19 cellular contexts compared by ENCODE assay signal in genomic region chrX:13287816-13288215, GRCh38. TPM values are rescaled to one million over a fixed set of nuclear protein-coding genes. Genes with fewer than 3 reads are reported as not detected.
DNase-seq lines count a peak whose midpoint lies in the region; ATAC-seq and TF ChIP-seq lines count a peak whose summit lies in the region.
"Had no signal": no experiment of that assay in that cellular context is flagged by ENCODE, and none has a peak within 500 bp of the region (broad histone marks: within the 10 kb centered on the region; RNA-seq: fewer than 3 reads in every experiment).

No MANE protein-coding gene starts in this region.

- no peak overlapping the region for H3K23ac ChIP-seq in mesendoderm (ENCODE audit: low read length)

- in situ Hi-C loops in GM13976 (cut with MboI; ENCODE audit: low sequenced_read_pairs, unreplicated experiment), result no loop called here

- H2BK120ac ChIP-seq in mesendoderm (ENCODE audit: low read depth, low read length), result no peak overlapping the region

- H4K8ac ChIP-seq in mesendoderm (ENCODE audit: low read depth, low read length), result no peak overlapping the region

- H2BK15ac ChIP-seq in mesendoderm (replicated peaks; ENCODE audit: low read depth), result no peak overlapping the region

- no peak overlapping the region for H4K5ac ChIP-seq in mesendoderm (ENCODE audit: low read length)

- no peak overlapping the region for H3K4me3 ChIP-seq in mesendoderm (ENCODE audit: low read length)
- H3K4me3 ChIP-seq: gastroesophageal sphincter had no signal

- no peaks in the 10 kb centered on the region for H3K79me1 ChIP-seq in mesendoderm (ENCODE audit: low read length)

- H3K36me3 ChIP-seq in mesendoderm (ENCODE audit: control insufficient read depth, insufficient read depth, low read length), result no peaks in the 10 kb centered on the region
- H3K36me3 ChIP-seq: gastroesophageal sphincter had no signal

- no peak for ATAC-seq in stimulated activated memory B cell treated with anti-CD40 and anti-IgM and Interleukin-4, amounts not matched to agents 10 μg/mL and 1 μg/mL and 100 μg/mL, for 72 hours
- no peak for ATAC-seq in HG02623 (IDR thresholded peaks at IDR 0.05; ENCODE audit: unreplicated experiment)
- ATAC-seq: gastroesophageal sphincter, HCT116, Panc1 had no signal

- peak overlapping the region; percentile 83 for H3K27ac Mint-ChIP-seq in chondrocyte (ENCODE audit: unreplicated experiment)
- no peak overlapping the region for H3K27ac Mint-ChIP-seq in stimulated activated memory B cell treated with anti-CD40 and anti-IgM and Interleukin-4, amounts not matched to agents 10 μg/mL and 1 μg/mL and 100 μg/mL, for 72 hours
- H3K27ac Mint-ChIP-seq: activated naive CD4-positive, alpha-beta T cell treated with anti-CD3 and anti-CD28 coated beads, Interleukin-2, amount 10 ng/mL, durations not matched to agents 7 days and 5 days had no signal

- H3K27ac ChIP-seq in mesendoderm (ENCODE audit: low read depth, low read length), result no peak overlapping the region
- H3K27ac ChIP-seq: gastroesophageal sphincter had no signal

- H3K27me3 Mint-ChIP-seq in chondrocyte (ENCODE audit: low read depth), result no peaks in the 10 kb centered on the region
- H3K27me3 Mint-ChIP-seq in stimulated activated memory B cell treated with anti-CD40 and anti-IgM and Interleukin-4, amounts not matched to agents 10 μg/mL and 1 μg/mL and 100 μg/mL, for 72 hours, result no peaks in the 10 kb centered on the region
- H3K27me3 Mint-ChIP-seq: activated naive CD4-positive, alpha-beta T cell treated with anti-CD3 and anti-CD28 coated beads, Interleukin-2, amount 10 ng/mL, durations not matched to agents 7 days and 5 days had no signal

- no peak overlapping the region for H3K9ac ChIP-seq in mesendoderm (ENCODE audit: low read length)

- no peaks in the 10 kb centered on the region for H3K4me1 ChIP-seq in mesendoderm (ENCODE audit: control insufficient read depth, low read depth, low read length)
- H3K4me1 ChIP-seq: gastroesophageal sphincter had no signal

- peaks cover 48% of the 10 kb centered on the region for H3K4me1 Mint-ChIP-seq in chondrocyte (ENCODE audit: low read depth)
- peaks cover 17% of the 10 kb centered on the region for H3K4me1 Mint-ChIP-seq in stimulated activated memory B cell treated with anti-CD40 and anti-IgM and Interleukin-4, amounts not matched to agents 10 μg/mL and 1 μg/mL and 100 μg/mL, for 72 hours
- H3K4me1 Mint-ChIP-seq: activated naive CD4-positive, alpha-beta T cell treated with anti-CD3 and anti-CD28 coated beads, Interleukin-2, amount 10 ng/mL, durations not matched to agents 7 days and 5 days had no signal

- H2AK5ac ChIP-seq in mesendoderm (ENCODE audit: low read length), result no peak overlapping the region

- no peaks in the 10 kb centered on the region for H3K27me3 ChIP-seq in mesendoderm (ENCODE audit: insufficient read depth, low read length, poor library complexity)
- H3K27me3 ChIP-seq: gastroesophageal sphincter had no signal

- no peak overlapping the region for H3K4me3 Mint-ChIP-seq in chondrocyte (ENCODE audit: unreplicated experiment)
- H3K4me3 Mint-ChIP-seq in stimulated activated memory B cell treated with anti-CD40 and anti-IgM and Interleukin-4, amounts not matched to agents 10 μg/mL and 1 μg/mL and 100 μg/mL, for 72 hours, result no peak overlapping the region
- H3K4me3 Mint-ChIP-seq: activated naive CD4-positive, alpha-beta T cell treated with anti-CD3 and anti-CD28 coated beads, Interleukin-2, amount 10 ng/mL, durations not matched to agents 7 days and 5 days had no signal

- TF ChIP-seq CTCF in chondrocyte (IDR thresholded peaks at IDR 0.05) (no peak), GM13976 (IDR thresholded peaks at IDR 0.05; ENCODE audit: borderline replicate concordance, control extremely low read depth, extremely low read depth, insufficient read depth, missing control alignments) (no peak)

- no peak overlapping the region for H3K4ac ChIP-seq in mesendoderm (ENCODE audit: low read depth, low read length)

- WGBS in mesendoderm (ENCODE audit: extremely low coverage, insufficient coverage, low lambda C conversion rate), result no CpG with 5 or more reads among the region's 2 CpGs

- no peak overlapping the region for H3K4me2 ChIP-seq in mesendoderm (ENCODE audit: low read length)

- H3K9me3 Mint-ChIP-seq in chondrocyte (ENCODE audit: low read depth), result peaks cover 8% of the 10 kb centered on the region
- H3K9me3 Mint-ChIP-seq in stimulated activated memory B cell treated with anti-CD40 and anti-IgM and Interleukin-4, amounts not matched to agents 10 μg/mL and 1 μg/mL and 100 μg/mL, for 72 hours, result peaks cover 3% of the 10 kb centered on the region

- no peaks in the 10 kb centered on the region for H3K79me2 ChIP-seq in mesendoderm (ENCODE audit: control insufficient read depth, insufficient read depth, low read length)

- H3K56ac ChIP-seq in mesendoderm (ENCODE audit: low read length), result no peak overlapping the region

- H3K36me3 Mint-ChIP-seq in chondrocyte (ENCODE audit: low read depth), result no peaks in the 10 kb centered on the region
- H3K36me3 Mint-ChIP-seq in stimulated activated memory B cell treated with anti-CD40 and anti-IgM and Interleukin-4, amounts not matched to agents 10 μg/mL and 1 μg/mL and 100 μg/mL, for 72 hours, result no peaks in the 10 kb centered on the region
- H3K36me3 Mint-ChIP-seq: activated naive CD4-positive, alpha-beta T cell treated with anti-CD3 and anti-CD28 coated beads, Interleukin-2, amount 10 ng/mL, durations not matched to agents 7 days and 5 days had no signal

- H2BK5ac ChIP-seq in mesendoderm (ENCODE audit: low read length), result no peak overlapping the region

- DNase-seq in AG20443 (ENCODE audit: low spot score) (peak; percentile 8), OCI-M1 (lab: John Stamatoyannopoulos, UW) (peak; percentile 63), chondrocyte (ENCODE audit: low spot score) (no peak), mesendoderm (peak; percentile 66), GM13976 (ENCODE audit: low spot score) (no peak)
- DNase-seq in activated naive CD4-positive, alpha-beta T cell treated with anti-CD3 and anti-CD28 coated beads, Interleukin-2, amount 50 U/mL, for 16 hours, result no peak
- DNase-seq: activated naive CD4-positive, alpha-beta T cell treated with anti-CD3 and anti-CD28 coated beads, Interleukin-2, amount 10 ng/mL, durations not matched to agents 7 days and 5 days; AML-193; cortex of kidney; DMS53; NCI-H1048; NCI-H226; stimulated activated CD4-positive, alpha-beta T cell treated with anti-CD3 and anti-CD28 coated beads, Interleukin-15, amount 100 ng/mL, for 24 hours had no signal

- H3K18ac ChIP-seq in mesendoderm (ENCODE audit: low read length), result no peak overlapping the region

RNA-seq across cellular contexts. Expression of gene ATXN3L, which starts 32.0 kb away (rescaled TPM):
- total RNA-seq in chondrocyte, result not detected in 3 replicates
- not detected for polyA plus RNA-seq in mesendoderm (2013, experiment 1 of 2)
- not detected for polyA plus RNA-seq in mesendoderm (2013, experiment 2 of 2)
- total RNA-seq: gastroesophageal sphincter, urinary bladder had no signal
- polyA plus RNA-seq: urinary bladder had no signal

Comparison
In these comparisons a context has a peak if more than half of its experiments do, and no peak if none do; other contexts are left out.
1. DNase-seq: peak in AG20443 (single experiment), OCI-M1 (single experiment) and mesendoderm (single experiment); none in chondrocyte (single experiment), activated naive CD4-positive, alpha-beta T cell treated with anti-CD3 and anti-CD28 coated beads, Interleukin-2, amount 50 U/mL, for 16 hours (single experiment) and GM13976 (single experiment).